2 cellular contexts compared by ENCODE assay signal in the genomic region with DNA sequence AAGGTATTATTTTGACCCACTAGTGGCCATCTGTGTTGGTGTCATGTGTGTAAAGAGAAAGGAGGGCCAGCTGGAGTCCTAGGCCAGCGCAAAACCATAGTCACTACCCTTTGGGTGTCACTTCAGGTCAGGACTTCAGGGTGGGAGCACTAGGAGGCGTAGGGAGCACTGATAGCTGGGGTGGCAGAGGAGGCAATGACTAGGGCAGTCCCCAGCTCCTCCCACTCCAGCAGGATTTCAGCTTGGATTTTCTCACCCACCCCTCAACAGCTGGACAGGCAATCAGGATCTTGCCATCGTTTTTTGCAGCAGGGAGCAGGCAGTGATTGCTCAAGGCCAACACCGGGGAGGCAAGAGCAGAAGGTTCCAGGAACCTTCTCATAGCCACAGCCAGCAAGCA.
TF ChIP-seq lines count a peak whose summit lies in the region.

No MANE protein-coding gene starts in this region.

TF ChIP-seq in HEK293, 187 proteins besides CTCF, POLR2A, EP300 and RAD21:
- no peak for TF ChIP-seq ZNF266 (tag by site-specific recombination; IDR thresholded peaks at IDR 0.05; ENCODE audit: low read depth)
- TF ChIP-seq EGR2 (tag by site-specific recombination; IDR thresholded peaks at IDR 0.05; ENCODE audit: low read depth): peak; percentile 48; the same call in 1 of the 2 replicates
- TF ChIP-seq FEZF1 (tag by site-specific recombination; IDR thresholded peaks at IDR 0.05): no peak
- no peak for TF ChIP-seq ZFP69B (tag by site-specific recombination; IDR thresholded peaks at IDR 0.05)
- no peak for TF ChIP-seq ZNF121 (tag by site-specific recombination; IDR thresholded peaks at IDR 0.05)
- TF ChIP-seq, protein P1, sequence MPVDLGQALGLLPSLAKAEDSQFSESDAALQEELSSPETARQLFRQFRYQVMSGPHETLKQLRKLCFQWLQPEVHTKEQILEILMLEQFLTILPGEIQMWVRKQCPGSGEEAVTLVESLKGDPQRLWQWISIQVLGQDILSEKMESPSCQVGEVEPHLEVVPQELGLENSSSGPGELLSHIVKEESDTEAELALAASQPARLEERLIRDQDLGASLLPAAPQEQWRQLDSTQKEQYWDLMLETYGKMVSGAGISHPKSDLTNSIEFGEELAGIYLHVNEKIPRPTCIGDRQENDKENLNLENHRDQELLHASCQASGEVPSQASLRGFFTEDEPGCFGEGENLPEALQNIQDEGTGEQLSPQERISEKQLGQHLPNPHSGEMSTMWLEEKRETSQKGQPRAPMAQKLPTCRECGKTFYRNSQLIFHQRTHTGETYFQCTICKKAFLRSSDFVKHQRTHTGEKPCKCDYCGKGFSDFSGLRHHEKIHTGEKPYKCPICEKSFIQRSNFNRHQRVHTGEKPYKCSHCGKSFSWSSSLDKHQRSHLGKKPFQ (tag by site-specific recombination; IDR thresholded peaks at IDR 0.05): no peak
- TF ChIP-seq ZNF48 (tag by site-specific recombination; IDR thresholded peaks at IDR 0.05): no peak
- TF ChIP-seq ZNF654 (tag by site-specific recombination; IDR thresholded peaks at IDR 0.05; ENCODE audit: low read depth): no peak
- no peak for TF ChIP-seq ZNF501 (tag by site-specific recombination; IDR thresholded peaks at IDR 0.05)
- TF ChIP-seq ZNF791 (tag by site-specific recombination; IDR thresholded peaks at IDR 0.05): no peak
- no peak for TF ChIP-seq MZF1 (tag by site-specific recombination; IDR thresholded peaks at IDR 0.05; ENCODE audit: borderline replicate concordance)
- peak; percentile 21; the same call in 1 of the 2 replicates for TF ChIP-seq ZFHX2 (tag by site-specific recombination; conservative IDR thresholded peaks at IDR 0.05)
- TF ChIP-seq ZNF610 (tag by site-specific recombination; IDR thresholded peaks at IDR 0.05; ENCODE audit: borderline replicate concordance): no peak
- TF ChIP-seq, protein P2, sequence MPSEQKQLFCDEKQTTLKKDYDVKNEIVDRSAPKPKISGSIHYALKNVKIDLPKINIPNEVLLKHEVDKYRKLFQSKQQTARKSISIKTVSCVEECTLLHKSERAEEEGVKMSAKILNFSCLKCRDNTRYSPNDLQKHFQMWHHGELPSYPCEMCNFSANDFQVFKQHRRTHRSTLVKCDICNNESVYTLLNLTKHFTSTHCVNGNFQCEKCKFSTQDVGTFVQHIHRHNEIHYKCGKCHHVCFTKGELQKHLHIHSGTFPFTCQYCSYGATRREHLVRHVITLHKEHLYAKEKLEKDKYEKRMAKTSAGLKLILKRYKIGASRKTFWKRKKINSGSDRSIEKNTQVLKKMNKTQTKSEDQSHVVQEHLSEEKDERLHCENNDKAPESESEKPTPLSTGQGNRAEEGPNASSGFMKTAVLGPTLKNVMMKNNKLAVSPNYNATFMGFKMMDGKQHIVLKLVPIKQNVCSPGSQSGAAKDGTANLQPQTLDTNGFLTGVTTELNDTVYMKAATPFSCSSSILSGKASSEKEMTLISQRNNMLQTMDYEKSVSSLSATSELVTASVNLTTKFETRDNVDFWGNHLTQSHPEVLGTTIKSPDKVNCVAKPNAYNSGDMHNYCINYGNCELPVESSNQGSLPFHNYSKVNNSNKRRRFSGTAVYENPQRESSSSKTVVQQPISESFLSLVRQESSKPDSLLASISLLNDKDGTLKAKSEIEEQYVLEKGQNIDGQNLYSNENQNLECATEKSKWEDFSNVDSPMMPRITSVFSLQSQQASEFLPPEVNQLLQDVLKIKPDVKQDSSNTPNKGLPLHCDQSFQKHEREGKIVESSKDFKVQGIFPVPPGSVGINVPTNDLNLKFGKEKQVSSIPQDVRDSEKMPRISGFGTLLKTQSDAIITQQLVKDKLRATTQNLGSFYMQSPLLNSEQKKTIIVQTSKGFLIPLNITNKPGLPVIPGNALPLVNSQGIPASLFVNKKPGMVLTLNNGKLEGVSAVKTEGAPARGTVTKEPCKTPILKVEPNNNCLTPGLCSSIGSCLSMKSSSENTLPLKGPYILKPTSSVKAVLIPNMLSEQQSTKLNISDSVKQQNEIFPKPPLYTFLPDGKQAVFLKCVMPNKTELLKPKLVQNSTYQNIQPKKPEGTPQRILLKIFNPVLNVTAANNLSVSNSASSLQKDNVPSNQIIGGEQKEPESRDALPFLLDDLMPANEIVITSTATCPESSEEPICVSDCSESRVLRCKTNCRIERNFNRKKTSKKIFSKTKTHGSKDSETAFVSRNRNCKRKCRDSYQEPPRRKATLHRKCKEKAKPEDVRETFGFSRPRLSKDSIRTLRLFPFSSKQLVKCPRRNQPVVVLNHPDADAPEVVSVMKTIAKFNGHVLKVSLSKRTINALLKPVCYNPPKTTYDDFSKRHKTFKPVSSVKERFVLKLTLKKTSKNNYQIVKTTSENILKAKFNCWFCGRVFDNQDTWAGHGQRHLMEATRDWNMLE (tag by site-specific recombination; conservative IDR thresholded peaks at IDR 0.05; ENCODE audit: low read depth): no peak
- TF ChIP-seq, protein P3, sequence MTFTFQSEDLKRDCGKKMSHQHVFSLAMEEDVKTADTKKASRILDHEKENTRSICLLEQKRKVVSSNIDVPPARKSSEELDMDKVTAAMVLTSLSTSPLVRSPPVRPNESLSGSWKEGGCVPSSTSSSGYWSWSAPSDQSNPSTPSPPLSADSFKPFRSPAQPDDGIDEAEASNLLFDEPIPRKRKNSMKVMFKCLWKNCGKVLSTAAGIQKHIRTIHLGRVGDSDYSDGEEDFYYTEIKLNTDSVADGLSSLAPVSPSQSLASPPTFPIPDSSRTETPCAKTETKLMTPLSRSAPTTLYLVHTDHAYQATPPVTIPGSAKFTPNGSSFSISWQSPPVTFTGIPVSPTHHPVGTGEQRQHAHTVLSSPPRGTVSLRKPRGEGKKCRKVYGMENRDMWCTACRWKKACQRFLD (tag by site-specific recombination; IDR thresholded peaks at IDR 0.05): no peak
- TF ChIP-seq ZNF433 (tag by site-specific recombination; IDR thresholded peaks at IDR 0.05; ENCODE audit: low read depth): no peak

TF ChIP-seq in K562, 482 proteins besides CTCF, POLR2A, EP300 and RAD21:
- TF ChIP-seq ZNF707 (CRISPR knock-in tag; conservative IDR thresholded peaks at IDR 0.05): no peak
- TF ChIP-seq ZNF263 (CRISPR knock-in tag; IDR thresholded peaks at IDR 0.05; ENCODE audit: borderline replicate concordance): peak; percentile 89
